In the genomic region with DNA sequence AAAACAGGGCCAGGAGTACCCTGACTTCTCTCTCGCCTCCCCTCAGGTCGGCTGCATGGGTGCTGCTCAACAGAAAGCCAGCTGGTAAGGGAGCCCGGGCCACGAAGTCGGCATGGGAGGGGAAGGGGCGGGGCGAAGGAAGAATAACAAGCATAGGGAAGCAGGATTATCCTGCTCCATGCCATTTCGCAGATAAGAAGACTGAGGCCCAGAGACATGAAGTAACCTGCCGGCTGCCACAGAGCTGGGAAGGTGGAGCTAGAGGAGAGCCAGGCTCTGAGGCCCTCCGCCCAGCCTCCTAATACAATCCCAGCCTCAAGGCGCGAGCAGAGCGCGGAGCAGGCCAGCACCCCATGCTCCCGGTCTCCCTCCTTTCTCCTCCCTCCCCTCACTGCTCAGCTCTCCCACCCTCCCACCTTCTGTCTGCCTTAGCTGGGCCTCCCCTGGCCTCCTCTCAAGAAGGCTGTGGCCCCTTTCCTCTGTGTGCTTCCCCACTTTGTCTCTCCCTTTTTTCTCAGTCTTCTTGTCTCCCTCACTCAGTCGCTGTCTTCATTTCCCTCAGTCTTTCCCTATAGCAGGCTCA, we compare ENCODE assay signal across 8 cellular contexts. TPM values are rescaled to one million over a fixed set of nuclear protein-coding genes. Genes with fewer than 3 reads are reported as not detected.
DNase-seq lines count a peak whose midpoint lies in the region; ATAC-seq, FAIRE-seq and TF ChIP-seq lines count a peak whose summit lies in the region.

No MANE protein-coding gene starts in this region.

- H3K9ac ChIP-seq in DND-41 (ENCODE audit: low read depth, low read length) (peak overlapping the region; percentile 84), skeletal muscle satellite cell (ENCODE audit: low read depth, low read length) (peak overlapping the region; percentile 61)

- H3K36me3 Mint-ChIP-seq in HFFc6 (ENCODE audit: low read depth), result no peaks in the 10 kb centered on the region
- H3K36me3 Mint-ChIP-seq in activated B cell treated with CpG ODN at 0.5 μM for 24 hours (ENCODE audit: low read depth), result no peaks in the 10 kb centered on the region

- peaks cover 22% of the 10 kb centered on the region for H3K4me1 ChIP-seq in DND-41 (ENCODE audit: insufficient read depth, low read length)
- peaks cover 27% of the 10 kb centered on the region for H3K4me1 ChIP-seq in skeletal muscle satellite cell (ENCODE audit: control insufficient read depth, insufficient read depth, low read length)

- POLR2A ChIA-PET in activated B cell treated with CpG ODN at 0.5 μM for 24 hours (lab: Charles Lee), result interaction anchor here (0.6 to 7.5 kb wide), 20 partner anchors 10 to 1080 kb away, joined by 3 to 297 read pairs (median 6); a partner anchor contains a TSS

- H3K4me2 ChIP-seq in DND-41 (ENCODE audit: insufficient read depth, low read length) (peak overlapping the region; percentile 85), skeletal muscle satellite cell (ENCODE audit: low read length) (peak overlapping the region; percentile 81)

- H2AFZ ChIP-seq in DND-41 (ENCODE audit: low read depth, low read length), result peak overlapping the region; percentile 96

- DNase-seq in DND-41, result no peak
- DNase-seq in HFFc6, result no peak
- DNase-seq in activated B cell treated with CpG ODN at 0.5 μM for 24 hours, result no peak
- DNase-seq in left cardiac atrium, result no peak
- DNase-seq in NCI-H1092 (lab: John Stamatoyannopoulos, UW), result no peak
- no peak for DNase-seq in HTR-8/SVneo (ENCODE audit: insufficient read length, low spot score)

- FAIRE-seq in HTR-8/SVneo (lab: Jason Lieb, UNC), result no peak

- CTCF ChIA-PET in activated B cell treated with CpG ODN at 0.5 μM for 24 hours (lab: Charles Lee), result interaction anchor here (1.5 to 2.0 kb wide), 4 partner anchors 13 to 191 kb away, joined by 5 to 13 read pairs (median 10); a partner anchor contains a TSS

- H3K27ac ChIP-seq in DND-41 (ENCODE audit: low read length), result peak overlapping the region; percentile 81

- H3K9me3 Mint-ChIP-seq in HFFc6 (no peaks in the 10 kb centered on the region), activated B cell treated with CpG ODN at 0.5 μM for 24 hours (no peaks in the 10 kb centered on the region)

- intact Hi-C loops in activated B cell treated with CpG ODN at 0.5 μM for 24 hours (cut with micrococcal nuclease) (no loop called here), left cardiac atrium (cut with DNase I) (no loop called here)

- H3K79me2 ChIP-seq in DND-41 (ENCODE audit: insufficient read depth, low read length), result no peaks in the 10 kb centered on the region

- no peaks in the 10 kb centered on the region for H4K20me1 ChIP-seq in DND-41 (ENCODE audit: insufficient read depth, low read length)

- H3K4me3 Mint-ChIP-seq in HFFc6 (peak overlapping the region; percentile 82), activated B cell treated with CpG ODN at 0.5 μM for 24 hours (peak overlapping the region; percentile 68)

- peaks cover 22% of the 10 kb centered on the region for H3K4me1 Mint-ChIP-seq in HFFc6 (ENCODE audit: low read depth)
- H3K4me1 Mint-ChIP-seq in activated B cell treated with CpG ODN at 0.5 μM for 24 hours, result peaks cover 66% of the 10 kb centered on the region

- no peaks in the 10 kb centered on the region; the same call in 1 of the 2 replicates for H3K27me3 Mint-ChIP-seq in HFFc6 (ENCODE audit: insufficient read depth)
- no peaks in the 10 kb centered on the region for H3K27me3 Mint-ChIP-seq in activated B cell treated with CpG ODN at 0.5 μM for 24 hours

- H3K27ac Mint-ChIP-seq in HFFc6, result peak overlapping the region; percentile 91
- peak overlapping the region; percentile 87 for H3K27ac Mint-ChIP-seq in activated B cell treated with CpG ODN at 0.5 μM for 24 hours

- no peak for TF ChIP-seq CTCF in DND-41 (IDR thresholded peaks at IDR 0.05; ENCODE audit: borderline replicate concordance, extremely low read depth, low read length, poor library complexity, severe bottlenecking)
- no peak for TF ChIP-seq CTCF in HFFc6 (IDR thresholded peaks at IDR 0.05)
- no peak for TF ChIP-seq CTCF in activated B cell treated with CpG ODN at 0.5 μM for 24 hours (IDR thresholded peaks at IDR 0.05)

- peak overlapping the region in 1 of 2 experiments; percentile 65; a peak in 2 of 4 replicates for H3K4me3 ChIP-seq in DND-41 (ENCODE audit: low read depth in 1 of 2, low read length in 2 of 2)
- H3K4me3 ChIP-seq in skeletal muscle satellite cell (ENCODE audit: low read length), result peak overlapping the region; percentile 59

- H3K27me3 ChIP-seq in DND-41 (ENCODE audit: insufficient read depth, low read length, poor library complexity), result no peaks in the 10 kb centered on the region
- no peaks in the 10 kb centered on the region for H3K27me3 ChIP-seq in skeletal muscle satellite cell (ENCODE audit: control insufficient read depth, insufficient read depth, low read length)

- ATAC-seq in DND-41 (ENCODE audit: insufficient read depth, low read depth), result peak; percentile 47
- peak; percentile 0 for ATAC-seq in activated B cell treated with CpG ODN at 0.5 μM for 24 hours (ENCODE audit: low read depth)
- peak; percentile 17 to 55 for ATAC-seq in left cardiac atrium
- ATAC-seq in HG03565 (IDR thresholded peaks at IDR 0.05; ENCODE audit: unreplicated experiment), result no peak

- no peaks in the 10 kb centered on the region for H3K36me3 ChIP-seq in DND-41 (ENCODE audit: insufficient read depth, low read length)
- H3K36me3 ChIP-seq in skeletal muscle satellite cell (ENCODE audit: insufficient read depth, low read length), result no peaks in the 10 kb centered on the region

- no peaks in the 10 kb centered on the region for H3K9me3 ChIP-seq in DND-41 (ENCODE audit: insufficient read depth, low read length, severe bottlenecking)
- H3K9me3 ChIP-seq in skeletal muscle satellite cell (replicated peaks; ENCODE audit: low read length), result no peaks in the 10 kb centered on the region

RNA-seq across cellular contexts. Expression of a gene that starts 13.2 kb away (rescaled TPM):
- total RNA-seq in HFFc6 (2021; fragmentation: NEBNext Ultra II Directional; extraction: Animal tissue kit (Norgen Biotek cat#: 25700)), result 1,000 to 10,000 TPM in 4 of 6 experiments, 100 to 1,000 TPM in 2; 687 to 1,047 (median 1,018) TPM
- total RNA-seq in activated B cell treated with CpG ODN at 0.5 μM for 24 hours, result 186 and 188 TPM in 2 replicates
- total RNA-seq in left cardiac atrium, result 10 to 100 TPM; 32.5 to 36.2 TPM
- total RNA-seq in skeletal muscle satellite cell (2012; rRNA removed), result 401 and 436 TPM in 2 replicates

RNA-seq across cellular contexts. Expression of a gene that starts 25.3 kb away (rescaled TPM):
- total RNA-seq in HFFc6 (2021; fragmentation: NEBNext Ultra II Directional; extraction: Animal tissue kit (Norgen Biotek cat#: 25700)), result 10 to 100 TPM; 35.0 to 44.8 (median 36.9) TPM
- total RNA-seq in activated B cell treated with CpG ODN at 0.5 μM for 24 hours, result 25.8 and 27.7 TPM in 2 replicates
- total RNA-seq in left cardiac atrium, result 10 to 100 TPM; 18.4 to 22.7 TPM
- 43.2 and 49.9 TPM in 2 replicates for total RNA-seq in skeletal muscle satellite cell (2012; rRNA removed)
